In the genomic region with DNA sequence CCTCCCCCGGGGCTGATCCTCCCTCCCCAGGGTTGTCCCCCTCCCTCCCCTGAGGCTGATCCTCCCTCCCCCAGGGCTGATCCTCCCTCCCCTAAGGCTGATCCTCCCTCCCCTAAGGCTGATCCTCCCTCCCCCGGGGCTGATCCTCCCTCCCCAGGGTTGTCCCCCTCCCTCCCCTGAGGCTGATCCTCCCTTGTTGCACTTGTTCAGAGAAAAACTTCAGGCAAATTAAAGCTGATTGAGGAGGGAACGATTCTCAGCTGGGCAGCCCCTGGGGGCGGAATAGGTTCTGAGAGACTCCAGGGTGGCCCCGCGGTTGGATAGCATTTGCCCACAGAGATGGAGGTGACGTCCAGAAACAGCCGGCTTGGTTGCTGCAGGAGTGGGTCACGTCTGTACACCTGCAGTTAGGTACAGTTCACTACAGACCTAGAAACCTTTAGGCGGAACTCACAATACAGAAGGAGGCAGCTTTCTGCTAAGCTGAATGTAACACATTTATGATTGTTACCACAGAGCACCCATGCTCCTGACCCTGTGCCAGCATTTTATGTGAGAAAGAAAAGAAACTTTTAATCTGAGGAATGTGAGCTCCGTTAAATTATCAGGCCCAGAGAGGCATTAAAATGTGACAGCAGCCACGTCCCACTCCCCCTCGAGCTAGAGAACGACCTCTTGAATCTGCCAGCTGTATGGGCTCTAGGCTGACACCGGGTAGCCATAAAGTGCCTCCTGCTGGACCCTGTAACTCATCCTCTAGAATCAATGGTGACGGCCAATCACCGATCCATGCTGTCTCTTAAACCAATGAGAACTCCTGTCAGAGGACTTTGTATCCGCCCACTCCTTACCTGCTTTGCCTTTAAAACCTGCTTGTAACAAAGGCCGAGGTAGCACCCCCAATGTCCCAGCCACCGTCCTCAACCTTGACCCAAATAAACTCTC, we compare ENCODE assay signal across 23 cellular contexts.
DNase-seq lines count a peak whose midpoint lies in the region; ATAC-seq, FAIRE-seq and TF ChIP-seq lines count a peak whose summit lies in the region.
"Had no signal": no experiment of that assay in that cellular context is flagged by ENCODE, and none has a peak within 500 bp of the region (broad histone marks: within the 10 kb centered on the region; RNA-seq: fewer than 3 reads in every experiment).

No MANE protein-coding gene starts in this region.

- H3K36me3 Mint-ChIP-seq in WTC11 (no peaks in the 10 kb centered on the region), nephron progenitor cell (ENCODE audit: low read depth) (no peaks in the 10 kb centered on the region), type B pancreatic cell (no peaks in the 10 kb centered on the region)
- H3K36me3 Mint-ChIP-seq: activated naive CD8-positive, alpha-beta T cell treated with anti-CD3 and anti-CD28 coated beads, Interleukin-2, amount 10 ng/mL, durations not matched to agents 7 days and 5 days; stimulated activated naive B cell treated with anti-CD40 and anti-IgM and Interleukin-4, amounts not matched to agents 10 μg/mL and 1 μg/mL and 100 μg/mL, for 72 hours had no signal

- CTCF ChIA-PET in HEK293T (lab: Yijun Ruan, JAX) (interaction anchor here (0.6 kb wide), 1 partner anchor 596 kb away, joined by 3 read pairs; no protein-coding TSS in a partner anchor), WTC11 (lab: Charles Lee) (interaction anchor here (0.6 to 1.4 kb wide), 2 partner anchors 35 to 40 kb away, joined by 3 to 4 read pairs; no protein-coding TSS in a partner anchor)

- peak; percentile 86 for ATAC-seq in WTC11
- ATAC-seq: activated T-helper 17 cell treated with anti-CD3 and anti-CD28 coated beads, Interleukin-2, amount 50 U/mL, for 72 hours; GM12878; Panc1; right lobe of liver; stimulated activated naive B cell treated with anti-CD40 and anti-IgM and Interleukin-4, amounts not matched to agents 10 μg/mL and 1 μg/mL and 100 μg/mL, for 72 hours; upper lobe of right lung had no signal

- H3K4me1 Mint-ChIP-seq in WTC11 (peaks cover 17% of the 10 kb centered on the region), nephron progenitor cell (peaks cover 75% of the 10 kb centered on the region), type B pancreatic cell (ENCODE audit: unreplicated experiment) (peaks cover 6% of the 10 kb centered on the region)
- H3K4me1 Mint-ChIP-seq: activated naive CD8-positive, alpha-beta T cell treated with anti-CD3 and anti-CD28 coated beads, Interleukin-2, amount 10 ng/mL, durations not matched to agents 7 days and 5 days; activated T-helper 17 cell treated with anti-CD3 and anti-CD28 coated beads, Interleukin-2, amount 50 U/mL, for 72 hours had no signal

- no peak for FAIRE-seq in RCC 7860 (lab: Jason Lieb, UNC)
- FAIRE-seq: colon, GM12878, keratinocyte had no signal

- no peaks in the 10 kb centered on the region for H3K9me3 Mint-ChIP-seq in WTC11
- peaks cover under 1% of the 10 kb centered on the region for H3K9me3 Mint-ChIP-seq in nephron progenitor cell
- H3K9me3 Mint-ChIP-seq in type B pancreatic cell = no peaks in the 10 kb centered on the region
- H3K9me3 Mint-ChIP-seq: activated naive CD8-positive, alpha-beta T cell treated with anti-CD3 and anti-CD28 coated beads, Interleukin-2, amount 10 ng/mL, durations not matched to agents 7 days and 5 days; activated T-helper 17 cell treated with anti-CD3 and anti-CD28 coated beads, Interleukin-2, amount 50 U/mL, for 72 hours; stimulated activated naive B cell treated with anti-CD40 and anti-IgM and Interleukin-4, amounts not matched to agents 10 μg/mL and 1 μg/mL and 100 μg/mL, for 72 hours had no signal

- no peak for TF ChIP-seq CTCF in WTC11 (IDR thresholded peaks at IDR 0.05)
- TF ChIP-seq CTCF in nephron progenitor cell (IDR thresholded peaks at IDR 0.05) = no peak
- TF ChIP-seq CTCF in type B pancreatic cell (conservative IDR thresholded peaks at IDR 0.05) = no peak

- H3K27ac Mint-ChIP-seq in WTC11 (no peak overlapping the region), nephron progenitor cell (peak overlapping the region; percentile 24), type B pancreatic cell (no peak overlapping the region)
- H3K27ac Mint-ChIP-seq: activated naive CD8-positive, alpha-beta T cell treated with anti-CD3 and anti-CD28 coated beads, Interleukin-2, amount 10 ng/mL, durations not matched to agents 7 days and 5 days; activated T-helper 17 cell treated with anti-CD3 and anti-CD28 coated beads, Interleukin-2, amount 50 U/mL, for 72 hours; stimulated activated naive B cell treated with anti-CD40 and anti-IgM and Interleukin-4, amounts not matched to agents 10 μg/mL and 1 μg/mL and 100 μg/mL, for 72 hours had no signal

- peaks cover 1% of the 10 kb centered on the region; the same call in 1 of the 2 replicates for H3K27me3 Mint-ChIP-seq in WTC11 (ENCODE audit: low read depth)
- peaks cover 16% of the 10 kb centered on the region for H3K27me3 Mint-ChIP-seq in nephron progenitor cell (ENCODE audit: low read depth, poor library complexity)
- peaks cover 24% of the 10 kb centered on the region for H3K27me3 Mint-ChIP-seq in type B pancreatic cell

- POLR2A ChIA-PET in HEK293T (lab: Yijun Ruan, JAX) (no interaction called here), WTC11 (lab: Charles Lee) (no interaction called here)

- H3K4me3 Mint-ChIP-seq in WTC11 = no peak overlapping the region
- H3K4me3 Mint-ChIP-seq in nephron progenitor cell = no peak overlapping the region
- no peak overlapping the region for H3K4me3 Mint-ChIP-seq in type B pancreatic cell
- H3K4me3 Mint-ChIP-seq: activated naive CD8-positive, alpha-beta T cell treated with anti-CD3 and anti-CD28 coated beads, Interleukin-2, amount 10 ng/mL, durations not matched to agents 7 days and 5 days; activated T-helper 17 cell treated with anti-CD3 and anti-CD28 coated beads, Interleukin-2, amount 50 U/mL, for 72 hours; stimulated activated naive B cell treated with anti-CD40 and anti-IgM and Interleukin-4, amounts not matched to agents 10 μg/mL and 1 μg/mL and 100 μg/mL, for 72 hours had no signal

- DNase-seq in DMS79 (lab: John Stamatoyannopoulos, UW) (peak; percentile 32), HEK293T (ENCODE audit: extremely low spot score) (no peak), WTC11 (ENCODE audit: low spot score) (peak; percentile 34), nephron progenitor cell (no peak), type B pancreatic cell (ENCODE audit: extremely low spot score, unreplicated experiment) (no peak), AG08395 (ENCODE audit: low spot score) (no peak), RCC 7860 (ENCODE audit: low spot score) (no peak)
- DNase-seq in activated naive CD4-positive, alpha-beta T cell (lab: John Stamatoyannopoulos, UW) = no peak
- DNase-seq: activated CD4-positive, alpha-beta T cell treated with anti-CD3 and anti-CD28 coated beads for 1 hour; activated naive CD8-positive, alpha-beta T cell treated with anti-CD3 and anti-CD28 coated beads, Interleukin-2, amount 10 ng/mL, durations not matched to agents 7 days and 5 days; IMR-90; MM.1S; NCI-H2029 treated with DMSO at 0.1 percent for 48 hours; NCI-H82; ovary; right lobe of liver; stimulated activated naive B cell treated with anti-CD40 and anti-IgM and Interleukin-4, amounts not matched to agents 10 μg/mL and 1 μg/mL and 100 μg/mL, for 72 hours; upper lobe of right lung had no signal

TF ChIP-seq in HEK293T, 16 proteins besides CTCF, POLR2A, EP300 and RAD21:
- TF ChIP-seq FOXA1 (IDR thresholded peaks at IDR 0.05) = no peak
- TF ChIP-seq, protein P1, sequence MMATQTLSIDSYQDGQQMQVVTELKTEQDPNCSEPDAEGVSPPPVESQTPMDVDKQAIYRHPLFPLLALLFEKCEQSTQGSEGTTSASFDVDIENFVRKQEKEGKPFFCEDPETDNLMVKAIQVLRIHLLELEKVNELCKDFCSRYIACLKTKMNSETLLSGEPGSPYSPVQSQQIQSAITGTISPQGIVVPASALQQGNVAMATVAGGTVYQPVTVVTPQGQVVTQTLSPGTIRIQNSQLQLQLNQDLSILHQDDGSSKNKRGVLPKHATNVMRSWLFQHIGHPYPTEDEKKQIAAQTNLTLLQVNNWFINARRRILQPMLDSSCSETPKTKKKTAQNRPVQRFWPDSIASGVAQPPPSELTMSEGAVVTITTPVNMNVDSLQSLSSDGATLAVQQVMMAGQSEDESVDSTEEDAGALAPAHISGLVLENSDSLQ (IDR thresholded peaks at IDR 0.05) = peak; percentile 82

TF ChIP-seq in WTC11, 78 proteins besides CTCF, POLR2A, EP300 and RAD21:
- TF ChIP-seq, protein P2, sequence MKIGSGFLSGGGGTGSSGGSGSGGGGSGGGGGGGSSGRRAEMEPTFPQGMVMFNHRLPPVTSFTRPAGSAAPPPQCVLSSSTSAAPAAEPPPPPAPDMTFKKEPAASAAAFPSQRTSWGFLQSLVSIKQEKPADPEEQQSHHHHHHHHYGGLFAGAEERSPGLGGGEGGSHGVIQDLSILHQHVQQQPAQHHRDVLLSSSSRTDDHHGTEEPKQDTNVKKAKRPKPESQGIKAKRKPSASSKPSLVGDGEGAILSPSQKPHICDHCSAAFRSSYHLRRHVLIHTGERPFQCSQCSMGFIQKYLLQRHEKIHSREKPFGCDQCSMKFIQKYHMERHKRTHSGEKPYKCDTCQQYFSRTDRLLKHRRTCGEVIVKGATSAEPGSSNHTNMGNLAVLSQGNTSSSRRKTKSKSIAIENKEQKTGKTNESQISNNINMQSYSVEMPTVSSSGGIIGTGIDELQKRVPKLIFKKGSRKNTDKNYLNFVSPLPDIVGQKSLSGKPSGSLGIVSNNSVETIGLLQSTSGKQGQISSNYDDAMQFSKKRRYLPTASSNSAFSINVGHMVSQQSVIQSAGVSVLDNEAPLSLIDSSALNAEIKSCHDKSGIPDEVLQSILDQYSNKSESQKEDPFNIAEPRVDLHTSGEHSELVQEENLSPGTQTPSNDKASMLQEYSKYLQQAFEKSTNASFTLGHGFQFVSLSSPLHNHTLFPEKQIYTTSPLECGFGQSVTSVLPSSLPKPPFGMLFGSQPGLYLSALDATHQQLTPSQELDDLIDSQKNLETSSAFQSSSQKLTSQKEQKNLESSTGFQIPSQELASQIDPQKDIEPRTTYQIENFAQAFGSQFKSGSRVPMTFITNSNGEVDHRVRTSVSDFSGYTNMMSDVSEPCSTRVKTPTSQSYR (CRISPR knock-in tag; IDR thresholded peaks at IDR 0.05) = no peak
- TF ChIP-seq SMAD3 (CRISPR knock-in tag; IDR thresholded peaks at IDR 0.05; ENCODE audit: borderline replicate concordance) = no peak
- no peak for TF ChIP-seq ZNF219 (CRISPR knock-in tag; IDR thresholded peaks at IDR 0.05; ENCODE audit: borderline replicate concordance)

Comparison
In these comparisons a context has a peak if more than half of its experiments do, and no peak if none do; other contexts are left out.
1. DNase-seq: peak in DMS79 (single experiment) and WTC11 (single experiment); none in HEK293T (single experiment), nephron progenitor cell (single experiment), activated naive CD4-positive, alpha-beta T cell (0 of 4), type B pancreatic cell (single experiment), AG08395 (single experiment) and RCC 7860 (single experiment).